Comparison of ENCODE assay signal across 8 cellular contexts in the genomic region with DNA sequence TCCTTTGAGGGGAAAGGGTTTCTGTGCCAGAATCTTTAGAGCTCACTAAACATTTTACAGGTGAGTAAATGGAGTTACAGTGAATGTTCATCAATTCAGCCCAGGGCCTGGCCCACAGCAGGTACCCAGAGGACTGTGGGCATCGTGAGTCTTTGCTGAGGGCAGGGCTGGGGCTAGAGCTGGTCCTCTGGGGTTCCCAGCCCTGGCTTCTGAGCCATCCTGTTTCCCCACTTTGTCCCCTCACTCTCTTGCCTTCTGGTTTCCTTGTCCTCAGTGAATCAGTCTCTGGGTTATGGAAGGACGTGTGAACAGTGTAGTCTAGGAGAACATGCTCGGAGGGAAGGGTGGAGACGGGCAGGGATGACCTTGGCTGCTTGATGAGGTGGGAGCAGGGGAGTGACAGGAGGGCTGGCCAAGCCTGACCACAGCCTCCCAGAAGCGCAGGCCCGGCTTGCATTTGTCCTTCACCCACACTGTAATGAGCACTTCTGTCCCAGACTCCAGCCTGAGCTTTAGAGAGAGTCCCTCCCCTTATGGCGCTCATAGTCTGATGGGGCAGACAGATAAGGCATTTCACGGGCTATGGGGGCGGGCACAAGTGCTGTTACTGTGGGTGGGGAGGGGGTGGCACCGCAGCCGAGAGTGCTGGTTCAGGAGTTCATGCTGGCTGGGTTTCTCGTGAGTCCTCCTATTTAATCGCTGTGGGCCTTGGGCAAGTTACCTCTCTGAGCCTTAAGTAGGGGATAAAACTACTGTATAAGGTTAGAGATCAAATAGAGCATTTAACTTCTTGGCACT. TPM values are rescaled to one million over a fixed set of nuclear protein-coding genes. Genes with fewer than 3 reads are reported as not detected.
DNase-seq lines count a peak whose midpoint lies in the region; ATAC-seq lines count a peak whose summit lies in the region.

No MANE protein-coding gene starts in this region.

- peaks cover 36% of the 10 kb centered on the region for H3K36me3 Mint-ChIP-seq in stimulated activated effector memory CD8-positive, alpha-beta T cell treated with anti-CD3 and anti-CD28 coated beads, Interleukin-12 subunit alpha, Interleukin-12 subunit beta, amount 100 ng/mL, for 72 hours

- DNase-seq in NCI-H2227 treated with DMSO at 0.1 percent for 48 hours (lab: John Stamatoyannopoulos, UW) (peak; percentile 60), activated gamma-delta T cell (lab: John Stamatoyannopoulos, UW) (peak; percentile 21), left lobe of liver (ENCODE audit: low spot score) (peak; percentile 90), NCI-H1105 treated with DMSO at 0.1 percent for 48 hours (lab: John Stamatoyannopoulos, UW) (no peak), NCI-H2081 (lab: John Stamatoyannopoulos, UW) (no peak), cerebellum (ENCODE audit: low spot score) (no peak)
- no peak for DNase-seq in stimulated activated effector memory CD8-positive, alpha-beta T cell treated with anti-CD3 and anti-CD28 coated beads, Interleukin-12 subunit alpha, Interleukin-12 subunit beta, amount 100 ng/mL, for 72 hours (ENCODE audit: low spot score in 2 of 2)

- ATAC-seq in left lobe of liver, result peak; percentile 76
- ATAC-seq in stimulated activated effector memory CD8-positive, alpha-beta T cell treated with anti-CD3 and anti-CD28 coated beads, Interleukin-12 subunit alpha, Interleukin-12 subunit beta, amount 100 ng/mL, for 72 hours, result peak; percentile 72
- ATAC-seq in GM18909 (IDR thresholded peaks at IDR 0.05; ENCODE audit: poor library complexity, unreplicated experiment), result no peak

- peak overlapping the region; percentile 64 for H3K4me3 Mint-ChIP-seq in stimulated activated effector memory CD8-positive, alpha-beta T cell treated with anti-CD3 and anti-CD28 coated beads, Interleukin-12 subunit alpha, Interleukin-12 subunit beta, amount 100 ng/mL, for 72 hours

- peak overlapping the region; percentile 86 for H3K27ac Mint-ChIP-seq in stimulated activated effector memory CD8-positive, alpha-beta T cell treated with anti-CD3 and anti-CD28 coated beads, Interleukin-12 subunit alpha, Interleukin-12 subunit beta, amount 100 ng/mL, for 72 hours

- H3K9me3 Mint-ChIP-seq in stimulated activated effector memory CD8-positive, alpha-beta T cell treated with anti-CD3 and anti-CD28 coated beads, Interleukin-12 subunit alpha, Interleukin-12 subunit beta, amount 100 ng/mL, for 72 hours, result no peaks in the 10 kb centered on the region

- H3K4me1 Mint-ChIP-seq in stimulated activated effector memory CD8-positive, alpha-beta T cell treated with anti-CD3 and anti-CD28 coated beads, Interleukin-12 subunit alpha, Interleukin-12 subunit beta, amount 100 ng/mL, for 72 hours, result peaks cover 73% of the 10 kb centered on the region

RNA-seq across cellular contexts. Expression of a gene that starts 17.3 kb away (rescaled TPM):
- 29.3 TPM for total RNA-seq in left lobe of liver
- 94.1 TPM for total RNA-seq in cerebellum

Comparison
In these comparisons a context has a peak if more than half of its experiments do, and no peak if none do; other contexts are left out.
1. DNase-seq: peak in NCI-H2227 treated with DMSO at 0.1 percent for 48 hours (single experiment), activated gamma-delta T cell (single experiment) and left lobe of liver (single experiment); none in stimulated activated effector memory CD8-positive, alpha-beta T cell treated with anti-CD3 and anti-CD28 coated beads, Interleukin-12 subunit alpha, Interleukin-12 subunit beta, amount 100 ng/mL, for 72 hours (0 of 2), NCI-H1105 treated with DMSO at 0.1 percent for 48 hours (single experiment), NCI-H2081 (0 of 2) and cerebellum (single experiment).